1 cellular context compared by ENCODE assay signal in genomic region chr1:111507411-111508201, GRCh38.
A peak's percentile ranks its signal among the peaks of the same experiment; 100 is the strongest.
TF ChIP-seq lines count a peak whose summit lies in the region.

No MANE protein-coding gene starts in this region.

TF ChIP-seq in HepG2, 621 proteins besides CTCF, POLR2A, EP300 and RAD21 (continued from another document and continues in another):
- TF ChIP-seq HHEX (CRISPR knock-in tag; IDR thresholded peaks at IDR 0.05) (no peak), ZNF337 (CRISPR knock-in tag; IDR thresholded peaks at IDR 0.05; ENCODE audit: borderline replicate concordance, low read depth) (peak; percentile 88; the same call in 1 of the 2 replicates), RNF219 (CRISPR knock-in tag; IDR thresholded peaks at IDR 0.05) (no peak), MBNL3 (CRISPR knock-in tag; conservative IDR thresholded peaks at IDR 0.05) (no peak), FOXA1 (IDR thresholded peaks at IDR 0.05) (no peak), FOXA1 (CRISPR knock-in tag; IDR thresholded peaks at IDR 0.05) (no peak), ZNF34 (CRISPR knock-in tag; IDR thresholded peaks at IDR 0.05; ENCODE audit: borderline replicate concordance) (no peak), MED8 (CRISPR knock-in tag; IDR thresholded peaks at IDR 0.05; ENCODE audit: insufficient replicate concordance) (no peak), SIN3A (IDR thresholded peaks at IDR 0.05; ENCODE audit: borderline replicate concordance, low read depth, low read length) (peak; percentile 40; the same call in 1 of the 2 replicates), ZNF570 (CRISPR knock-in tag; IDR thresholded peaks at IDR 0.05; ENCODE audit: borderline replicate concordance) (no peak), RBM22 (optimal IDR thresholded peaks at IDR 0.05; ENCODE audit: low read length) (no peak), IKZF4 (CRISPR knock-in tag; IDR thresholded peaks at IDR 0.05; ENCODE audit: borderline replicate concordance, low read depth, not compliant biosample characterization) (peak; percentile 72), CEBPZ (IDR thresholded peaks at IDR 0.05; ENCODE audit: low read length) (no peak), HNRNPH1 (optimal IDR thresholded peaks at IDR 0.05; ENCODE audit: low read depth, low read length) (no peak), CHD4 (IDR thresholded peaks at IDR 0.05; ENCODE audit: borderline replicate concordance, low read length) (no peak), ZFAT (CRISPR knock-in tag; conservative IDR thresholded peaks at IDR 0.05) (no peak), PLRG1 (conservative IDR thresholded peaks at IDR 0.05) (no peak), ZNF564 (CRISPR knock-in tag; IDR thresholded peaks at IDR 0.05) (peak; percentile 86), ZBTB21 (CRISPR knock-in tag; IDR thresholded peaks at IDR 0.05) (no peak), CC2D1A (CRISPR knock-in tag; IDR thresholded peaks at IDR 0.05) (no peak), ZNF460 (CRISPR knock-in tag; IDR thresholded peaks at IDR 0.05; ENCODE audit: borderline replicate concordance) (no peak), KLF16 (CRISPR knock-in tag; IDR thresholded peaks at IDR 0.05) (peak in 1 of 2 experiments; percentile 10; a peak in 1 of 4 replicates), TP53 (CRISPR knock-in tag; conservative IDR thresholded peaks at IDR 0.05) (no peak), SMAD3 (CRISPR knock-in tag; IDR thresholded peaks at IDR 0.05) (0 out of 2 replicates have a peak, but pooled peaks have one; percentile 6), ZNF672 (CRISPR knock-in tag; IDR thresholded peaks at IDR 0.05) (no peak), MXD1 (CRISPR knock-in tag; IDR thresholded peaks at IDR 0.05) (no peak), PLSCR1 (CRISPR knock-in tag; IDR thresholded peaks at IDR 0.05; ENCODE audit: borderline replicate concordance) (no peak), ZC3H4 (CRISPR knock-in tag; IDR thresholded peaks at IDR 0.05; ENCODE audit: borderline replicate concordance) (0 out of 2 replicates have a peak, but pooled peaks have one; percentile 48), ZSCAN21 (CRISPR knock-in tag; IDR thresholded peaks at IDR 0.05; ENCODE audit: borderline replicate concordance) (no peak), ZNF160 (CRISPR knock-in tag; IDR thresholded peaks at IDR 0.05) (no peak; the same call in 1 of the 2 replicates), ZNF484 (CRISPR knock-in tag; IDR thresholded peaks at IDR 0.05; ENCODE audit: borderline replicate concordance, low read depth) (no peak), ZNF333 (CRISPR knock-in tag; IDR thresholded peaks at IDR 0.05; ENCODE audit: borderline replicate concordance) (0 out of 2 replicates have a peak, but pooled peaks have one; percentile 68), THAP9 (CRISPR knock-in tag; IDR thresholded peaks at IDR 0.05; ENCODE audit: borderline replicate concordance) (peak; percentile 81; the same call in 1 of the 2 replicates), GPN1 (CRISPR knock-in tag; IDR thresholded peaks at IDR 0.05; ENCODE audit: borderline replicate concordance) (no peak), ISL2 (CRISPR knock-in tag; IDR thresholded peaks at IDR 0.05) (peak; percentile 35; the same call in 1 of the 2 replicates), NR1H2 (CRISPR knock-in tag; IDR thresholded peaks at IDR 0.05; ENCODE audit: borderline replicate concordance, low read depth) (no peak), ZHX2 (IDR thresholded peaks at IDR 0.05; ENCODE audit: low read depth) (no peak), ZHX2 (CRISPR knock-in tag; IDR thresholded peaks at IDR 0.05; ENCODE audit: borderline replicate concordance) (no peak), CREBL2 (CRISPR knock-in tag; IDR thresholded peaks at IDR 0.05; ENCODE audit: borderline replicate concordance) (no peak), KLF11 (CRISPR knock-in tag; IDR thresholded peaks at IDR 0.05) (no peak), MAFK (conservative IDR thresholded peaks at IDR 0.05 in 1 of 2, IDR thresholded peaks at IDR 0.05 in 1 of 2; ENCODE audit: low read length in 2 of 2) (no peak), HCFC1 (IDR thresholded peaks at IDR 0.05; ENCODE audit: low read depth, low read length) (no peak; the same call in 1 of the 2 replicates), ZNF350 (CRISPR knock-in tag; IDR thresholded peaks at IDR 0.05; ENCODE audit: borderline replicate concordance, low read depth) (no peak; the same call in 1 of the 2 replicates)
- TF ChIP-seq, protein P1, sequence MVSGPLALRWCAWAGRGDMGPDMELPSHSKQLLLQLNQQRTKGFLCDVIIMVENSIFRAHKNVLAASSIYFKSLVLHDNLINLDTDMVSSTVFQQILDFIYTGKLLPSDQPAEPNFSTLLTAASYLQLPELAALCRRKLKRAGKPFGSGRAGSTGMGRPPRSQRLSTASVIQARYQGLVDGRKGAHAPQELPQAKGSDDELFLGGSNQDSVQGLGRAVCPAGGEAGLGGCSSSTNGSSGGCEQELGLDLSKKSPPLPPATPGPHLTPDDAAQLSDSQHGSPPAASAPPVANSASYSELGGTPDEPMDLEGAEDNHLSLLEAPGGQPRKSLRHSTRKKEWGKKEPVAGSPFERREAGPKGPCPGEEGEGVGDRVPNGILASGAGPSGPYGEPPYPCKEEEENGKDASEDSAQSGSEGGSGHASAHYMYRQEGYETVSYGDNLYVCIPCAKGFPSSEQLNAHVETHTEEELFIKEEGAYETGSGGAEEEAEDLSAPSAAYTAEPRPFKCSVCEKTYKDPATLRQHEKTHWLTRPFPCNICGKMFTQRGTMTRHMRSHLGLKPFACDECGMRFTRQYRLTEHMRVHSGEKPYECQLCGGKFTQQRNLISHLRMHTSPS (CRISPR knock-in tag; IDR thresholded peaks at IDR 0.05; ENCODE audit: low read depth), result 0 out of 2 replicates have a peak, but pooled peaks have one; percentile 11
- TF ChIP-seq, protein P2, sequence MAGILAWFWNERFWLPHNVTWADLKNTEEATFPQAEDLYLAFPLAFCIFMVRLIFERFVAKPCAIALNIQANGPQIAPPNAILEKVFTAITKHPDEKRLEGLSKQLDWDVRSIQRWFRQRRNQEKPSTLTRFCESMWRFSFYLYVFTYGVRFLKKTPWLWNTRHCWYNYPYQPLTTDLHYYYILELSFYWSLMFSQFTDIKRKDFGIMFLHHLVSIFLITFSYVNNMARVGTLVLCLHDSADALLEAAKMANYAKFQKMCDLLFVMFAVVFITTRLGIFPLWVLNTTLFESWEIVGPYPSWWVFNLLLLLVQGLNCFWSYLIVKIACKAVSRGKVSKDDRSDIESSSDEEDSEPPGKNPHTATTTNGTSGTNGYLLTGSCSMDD (CRISPR knock-in tag; IDR thresholded peaks at IDR 0.05), result no peak
- TF ChIP-seq, protein P3, sequence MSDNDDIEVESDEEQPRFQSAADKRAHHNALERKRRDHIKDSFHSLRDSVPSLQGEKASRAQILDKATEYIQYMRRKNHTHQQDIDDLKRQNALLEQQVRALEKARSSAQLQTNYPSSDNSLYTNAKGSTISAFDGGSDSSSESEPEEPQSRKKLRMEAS (IDR thresholded peaks at IDR 0.05), result no peak; the same call in 1 of the 2 replicates
